Comparison of ENCODE assay signal across 19 cellular contexts in genomic region chr1:219402925-219403324, GRCh38.
"Had no signal": no experiment of that assay in that cellular context is flagged by ENCODE, and none has a peak within 500 bp of the region (broad histone marks: within the 10 kb centered on the region; RNA-seq: fewer than 3 reads in every experiment).

No MANE protein-coding gene starts in this region.

- ATAC-seq: left ventricle myocardium superior; lower lobe of right lung; natural killer cell treated with Interleukin-12 subunit alpha and Interleukin-12 subunit beta and Interleukin-15 and Interleukin-18, amount 100 ng/mL, for 72 hours; right lobe of liver; stimulated activated naive B cell treated with anti-CD40 and anti-IgM and Interleukin-4, amounts not matched to agents 10 μg/mL and 1 μg/mL and 100 μg/mL, for 72 hours had no signal

- DNase-seq: dorsolateral prefrontal cortex; effector CD8-positive, alpha-beta T cell; hypothalamus; immature natural killer cell; islet precursor cell; kidney glomerular epithelial cell; left ventricle myocardium superior; lower lobe of right lung; naive B cell; right lobe of liver; small intestine; stimulated activated CD4-positive, alpha-beta T cell treated with anti-CD3 and anti-CD28 coated beads, Interleukin-15, amount 100 ng/mL, for 24 hours; stimulated activated CD4-positive, alpha-beta T cell treated with anti-CD3 and anti-CD28 coated beads, Interleukin-2, amount 100 ng/mL, for 48 hours; stimulated activated naive B cell treated with anti-CD40 and anti-IgM and Interleukin-4, amounts not matched to agents 10 μg/mL and 1 μg/mL and 100 μg/mL, for 72 hours; upper lobe of left lung had no signal

- H3K4me3 ChIP-seq: dorsolateral prefrontal cortex, esophagus muscularis mucosa, lower lobe of right lung, right lobe of liver, thoracic aorta, tibial nerve, upper lobe of left lung had no signal
